In the genomic region with DNA sequence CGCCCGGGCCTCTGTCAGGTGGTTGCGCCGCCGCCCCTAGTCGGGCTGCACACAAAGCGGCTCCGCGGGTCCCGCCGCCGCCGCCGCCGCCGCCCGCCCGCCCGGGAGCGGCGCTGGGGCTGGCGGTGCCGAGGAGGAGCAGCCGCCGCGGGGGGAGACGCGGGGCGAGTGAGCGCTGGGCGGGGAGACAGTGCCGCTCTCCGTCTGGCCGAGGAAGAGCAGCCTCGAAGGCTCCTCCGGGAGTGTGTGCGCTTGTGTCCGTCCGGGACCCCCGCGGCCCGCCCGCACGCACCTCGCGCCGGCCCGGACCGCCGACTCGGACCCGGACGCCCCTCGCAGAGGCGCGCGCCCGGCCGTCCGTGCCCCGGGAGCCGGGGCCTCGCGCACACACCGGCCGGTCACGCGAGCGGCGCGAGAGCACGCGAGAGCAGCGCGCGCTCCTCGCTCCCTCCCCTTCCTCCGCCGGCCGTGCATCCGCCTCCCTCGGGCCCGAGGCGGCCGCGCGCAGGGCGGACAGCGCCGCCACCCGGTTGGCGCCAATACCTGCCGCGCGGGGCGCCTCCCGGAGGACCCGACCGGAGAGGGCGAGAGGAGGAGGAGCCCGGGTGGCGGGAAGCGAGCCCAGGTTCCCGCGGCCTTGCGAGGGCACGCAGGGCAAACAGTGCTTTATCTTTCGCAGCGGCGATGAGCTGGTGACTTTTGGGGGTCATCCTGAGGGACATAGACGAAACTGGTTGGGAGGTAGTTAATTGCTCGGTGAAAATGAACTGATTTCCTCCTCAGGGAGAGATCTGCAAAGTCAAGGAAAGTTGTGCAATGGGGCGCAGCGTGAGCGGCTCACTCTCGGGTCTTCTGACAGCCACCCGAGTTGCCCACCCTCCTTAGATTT, we compare ENCODE assay signal across 8 cellular contexts. TPM values are rescaled to one million over a fixed set of nuclear protein-coding genes. Genes with fewer than 3 reads are reported as not detected.
DNase-seq lines count a peak whose midpoint lies in the region; ATAC-seq and TF ChIP-seq lines count a peak whose summit lies in the region.

A gene with protein sequence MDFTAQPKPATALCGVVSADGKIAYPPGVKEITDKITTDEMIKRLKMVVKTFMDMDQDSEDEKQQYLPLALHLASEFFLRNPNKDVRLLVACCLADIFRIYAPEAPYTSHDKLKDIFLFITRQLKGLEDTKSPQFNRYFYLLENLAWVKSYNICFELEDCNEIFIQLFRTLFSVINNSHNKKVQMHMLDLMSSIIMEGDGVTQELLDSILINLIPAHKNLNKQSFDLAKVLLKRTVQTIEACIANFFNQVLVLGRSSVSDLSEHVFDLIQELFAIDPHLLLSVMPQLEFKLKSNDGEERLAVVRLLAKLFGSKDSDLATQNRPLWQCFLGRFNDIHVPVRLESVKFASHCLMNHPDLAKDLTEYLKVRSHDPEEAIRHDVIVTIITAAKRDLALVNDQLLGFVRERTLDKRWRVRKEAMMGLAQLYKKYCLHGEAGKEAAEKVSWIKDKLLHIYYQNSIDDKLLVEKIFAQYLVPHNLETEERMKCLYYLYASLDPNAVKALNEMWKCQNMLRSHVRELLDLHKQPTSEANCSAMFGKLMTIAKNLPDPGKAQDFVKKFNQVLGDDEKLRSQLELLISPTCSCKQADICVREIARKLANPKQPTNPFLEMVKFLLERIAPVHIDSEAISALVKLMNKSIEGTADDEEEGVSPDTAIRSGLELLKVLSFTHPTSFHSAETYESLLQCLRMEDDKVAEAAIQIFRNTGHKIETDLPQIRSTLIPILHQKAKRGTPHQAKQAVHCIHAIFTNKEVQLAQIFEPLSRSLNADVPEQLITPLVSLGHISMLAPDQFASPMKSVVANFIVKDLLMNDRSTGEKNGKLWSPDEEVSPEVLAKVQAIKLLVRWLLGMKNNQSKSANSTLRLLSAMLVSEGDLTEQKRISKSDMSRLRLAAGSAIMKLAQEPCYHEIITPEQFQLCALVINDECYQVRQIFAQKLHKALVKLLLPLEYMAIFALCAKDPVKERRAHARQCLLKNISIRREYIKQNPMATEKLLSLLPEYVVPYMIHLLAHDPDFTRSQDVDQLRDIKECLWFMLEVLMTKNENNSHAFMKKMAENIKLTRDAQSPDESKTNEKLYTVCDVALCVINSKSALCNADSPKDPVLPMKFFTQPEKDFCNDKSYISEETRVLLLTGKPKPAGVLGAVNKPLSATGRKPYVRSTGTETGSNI (N-terminal part only) (minus strand): TSS at position 423 of the 889 bp plus-strand sequence. CDS start 1,334 bp downstream, outside the sequence.

- H3K36me3 ChIP-seq in SK-N-MC (ENCODE audit: insufficient read depth, low read length): peaks cover 35% of the 10 kb centered on the region
- no peaks in the 10 kb centered on the region for H3K36me3 ChIP-seq in testis (ENCODE audit: low read depth, missing control alignments)

- DNase-seq in HFFc6 (peak; percentile 75), NAMALWA (ENCODE audit: low spot score) (peak; percentile 96), SK-N-MC (ENCODE audit: low read depth, low spot score) (peak; percentile 20), globus pallidus (ENCODE audit: low spot score) (peak; percentile 91), omental fat pad (ENCODE audit: low spot score) (peak; percentile 34), testis (peak; percentile 85)
- DNase-seq in activated naive CD4-positive, alpha-beta T cell treated with anti-CD3 and anti-CD28 coated beads, Interleukin-2, amount 50 U/mL, for 16 hours: peak; percentile 91

- TF ChIP-seq CTCF in HFFc6 (IDR thresholded peaks at IDR 0.05) (peak; percentile 90), omental fat pad (IDR thresholded peaks at IDR 0.05) (peak in 2 of 3 donors; percentile 88 to 93), testis (IDR thresholded peaks at IDR 0.05) (peak; percentile 78 to 98 (median 96))

- peaks cover 8% of the 10 kb centered on the region for H3K4me1 ChIP-seq in testis

- H3K27me3 Mint-ChIP-seq in HFFc6 (ENCODE audit: insufficient read depth): no peaks in the 10 kb centered on the region; the same call in 1 of the 2 replicates

- H3K4me1 Mint-ChIP-seq in HFFc6 (ENCODE audit: low read depth): peaks cover 28% of the 10 kb centered on the region

- H3K36me3 Mint-ChIP-seq in HFFc6 (ENCODE audit: low read depth): peaks cover 18% of the 10 kb centered on the region

- H3K27ac Mint-ChIP-seq in HFFc6: peak within 1 kb of the TSS; percentile 83

- H3K9ac ChIP-seq in SK-N-MC (ENCODE audit: insufficient read length): peak within 1 kb of the TSS; percentile 98

- H3K27me3 ChIP-seq in testis: no peaks in the 10 kb centered on the region

- H3K9me3 Mint-ChIP-seq in HFFc6: no peaks in the 10 kb centered on the region

- H3K4me3 Mint-ChIP-seq in HFFc6: peak within 1 kb of the TSS; percentile 91

- TF ChIP-seq POLR2A in testis (IDR thresholded peaks at IDR 0.05): no peak

- peak; percentile 95 for ATAC-seq in omental fat pad (ENCODE audit: low FRiP score)

- H3K4me3 ChIP-seq in GM08714 (ENCODE audit: low read length) (peak within 1 kb of the TSS; percentile 82), SK-N-MC (peak within 1 kb of the TSS; percentile 96), testis (peak within 1 kb of the TSS; percentile 82 to 93)

- H3K27ac ChIP-seq in SK-N-MC: peak within 1 kb of the TSS; percentile 91
- H3K27ac ChIP-seq in testis: peak within 1 kb of the TSS; percentile 97

- no peaks in the 10 kb centered on the region for H3K9me3 ChIP-seq in SK-N-MC (ENCODE audit: low read depth, low read length)
- no peaks in the 10 kb centered on the region for H3K9me3 ChIP-seq in testis

- intact Hi-C loops in testis (cut with DNase I; ENCODE audit: low total_unique reads): loop anchor here (5.0 kb wide), 4 partner anchors 280 to 520 kb away; a partner anchor contains a TSS

- WGBS in testis, 2 donors: 0 to 3% methylated on average over 17 to 39 of the region's 117 CpGs

RNA-seq across cellular contexts. Expression of the gene that starts here (rescaled TPM):
- 10 to 100 TPM; 41.0 to 49.8 (median 46.8) TPM for total RNA-seq in HFFc6 (2021; fragmentation: NEBNext Ultra II Directional; extraction: Animal tissue kit (Norgen Biotek cat#: 25700))
- total RNA-seq in omental fat pad (10 to 100 TPM; 60.0 to 86.9 (median 75.1) TPM), testis (10 to 100 TPM; 61.3 to 61.7 TPM)
- polyA plus RNA-seq in testis (ENCODE audit: insufficient read depth, low read depth, low replicate concordance): 20.7 TPM

Comparison
In these comparisons a context has a peak if more than half of its experiments do, and no peak if none do; other contexts are left out.
1. Peak in every context shown above with its lines: DNase-seq, ATAC-seq, H3K4me3 ChIP-seq and H3K27ac ChIP-seq.
2. DNase-seq: peak in every context shown above with its lines; median percentile 96 in NAMALWA; 91 in activated naive CD4-positive, alpha-beta T cell treated with anti-CD3 and anti-CD28 coated beads, Interleukin-2, amount 50 U/mL, for 16 hours; 91 in globus pallidus; 85 in testis; 75 in HFFc6; 34 in omental fat pad; 20 in SK-N-MC.